In the genomic region with DNA sequence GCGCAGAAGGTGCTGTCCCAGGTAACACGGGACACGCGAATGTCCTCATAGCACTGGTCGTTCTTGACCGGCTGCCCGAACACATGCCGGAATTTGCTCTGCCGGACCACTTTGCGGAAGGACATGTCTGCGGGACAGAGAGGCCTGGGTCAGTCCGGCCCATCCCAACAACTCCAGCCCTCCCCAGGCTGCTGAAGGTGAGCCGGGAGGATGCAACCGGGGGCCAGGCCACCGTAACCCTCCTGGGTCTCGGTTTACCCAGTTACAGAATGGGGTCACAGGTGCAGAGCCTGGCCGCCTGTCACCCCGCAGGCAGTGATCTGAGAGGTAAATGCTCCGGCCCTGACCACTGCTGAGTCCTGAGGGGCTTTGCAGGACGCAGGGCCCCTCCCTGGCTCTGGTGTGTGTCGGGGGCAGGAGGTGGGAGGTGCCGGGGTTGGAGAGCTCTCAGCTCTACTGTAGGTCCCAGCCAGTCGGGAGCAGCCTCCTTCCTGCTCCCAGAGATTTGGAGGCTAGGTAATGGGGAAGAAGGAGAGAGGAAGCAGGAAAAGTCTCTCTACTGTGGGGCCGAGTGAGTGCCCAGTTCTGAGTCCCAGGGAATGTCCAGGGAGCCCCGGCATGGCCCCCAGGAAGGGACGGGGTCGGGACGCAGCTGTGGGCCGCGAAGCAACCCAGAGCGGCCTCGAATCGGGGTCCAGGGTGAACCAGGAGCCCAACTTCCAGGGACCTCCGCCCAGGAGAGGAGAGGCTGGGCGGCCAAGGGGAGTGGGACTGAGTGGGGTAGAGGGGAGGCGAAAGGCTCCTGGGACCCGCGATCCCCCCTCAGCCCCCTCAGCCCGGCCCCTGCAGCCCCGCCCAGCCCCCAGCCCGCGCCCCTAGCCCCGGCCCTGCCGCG, we compare ENCODE assay signal across 9 cellular contexts. TPM values are rescaled to one million over a fixed set of nuclear protein-coding genes. Genes with fewer than 3 reads are reported as not detected.
DNase-seq lines count a peak whose midpoint lies in the region; ATAC-seq, FAIRE-seq and TF ChIP-seq lines count a peak whose summit lies in the region.
"Had no signal": no experiment of that assay in that cellular context is flagged by ENCODE, and none has a peak within 500 bp of the region (broad histone marks: within the 10 kb centered on the region; RNA-seq: fewer than 3 reads in every experiment).

No MANE protein-coding gene starts in this region.

- H3K4me3 ChIP-seq in SJCRH30 (peak overlapping the region; percentile 71), fibroblast of mammary gland (ENCODE audit: control insufficient read depth, low read depth, low read length) (peak overlapping the region; percentile 78)

- no peaks in the 10 kb centered on the region for H3K27me3 ChIP-seq in SJCRH30

- TF ChIP-seq CTCF in fibroblast of mammary gland (conservative IDR thresholded peaks at IDR 0.05; ENCODE audit: control insufficient read depth, insufficient read depth, low read depth, low read length), result no peak

- peaks cover 6% of the 10 kb centered on the region; the same call in 1 of the 2 replicates for H3K4me1 ChIP-seq in SJCRH30

- H3K27ac ChIP-seq in SJCRH30, result peak overlapping the region; percentile 33; the same call in 1 of the 2 replicates

- no peaks in the 10 kb centered on the region for H3K36me3 ChIP-seq in SJCRH30

- DNase-seq in SJCRH30 (no peak), fibroblast of mammary gland (ENCODE audit: low read depth) (no peak), retina (peak; percentile 41), H54 (ENCODE audit: insufficient read length, low spot score) (no peak), anterior cingulate cortex (lab: John Stamatoyannopoulos, UW) (no peak), ureter (ENCODE audit: low spot score) (no peak)

- H3K9me3 ChIP-seq in SJCRH30 (replicated peaks), result no peaks in the 10 kb centered on the region

- TF ChIP-seq POLR2A in GM10847 (IDR thresholded peaks at IDR 0.05; ENCODE audit: extremely low read depth, insufficient read length) (peak; percentile 19), H54 (IDR thresholded peaks at IDR 0.05; ENCODE audit: low read depth, low read length) (no peak)

- no peak for FAIRE-seq in H54 (lab: Jason Lieb, UNC)

- ATAC-seq in GM21529 (IDR thresholded peaks at IDR 0.05; ENCODE audit: unreplicated experiment), result no peak

RNA-seq across cellular contexts. Expression of a gene that starts 0.5 kb away (rescaled TPM):
- total RNA-seq in SJCRH30 (2014; rRNA removed; shearing (Covaris generic)), result 25.5 and 30.1 TPM in 2 replicates
- total RNA-seq in ureter, result 101 TPM

RNA-seq across cellular contexts. Expression of a gene that starts 5.3 kb away (rescaled TPM):
- 1.1 TPM in 1 of 2 replicates, not detected in the other for total RNA-seq in SJCRH30 (2014; rRNA removed; shearing (Covaris generic))
- 6.4 TPM for total RNA-seq in ureter
- total RNA-seq: RPMI7951 had no signal

RNA-seq across cellular contexts. Expression of a gene that starts 9.8 kb away (rescaled TPM):
- not detected in 2 replicates for total RNA-seq in SJCRH30 (2014; rRNA removed; shearing (Covaris generic))
- total RNA-seq in ureter, result not detected
- total RNA-seq: RPMI7951 had no signal

RNA-seq across cellular contexts. Expression of a gene that starts 12.4 kb away (rescaled TPM):
- total RNA-seq in SJCRH30 (2014; rRNA removed; shearing (Covaris generic)), result 1.2 and 2.6 TPM in 2 replicates
- total RNA-seq in ureter, result 2.8 TPM
- total RNA-seq: RPMI7951 had no signal

RNA-seq across cellular contexts. Expression of a gene that starts 14.5 kb away (rescaled TPM):
- 25.9 and 33.5 TPM in 2 replicates for total RNA-seq in SJCRH30 (2014; rRNA removed; shearing (Covaris generic))
- total RNA-seq in ureter, result 44.8 TPM
